8 cellular contexts compared by ENCODE assay signal in the genomic region with DNA sequence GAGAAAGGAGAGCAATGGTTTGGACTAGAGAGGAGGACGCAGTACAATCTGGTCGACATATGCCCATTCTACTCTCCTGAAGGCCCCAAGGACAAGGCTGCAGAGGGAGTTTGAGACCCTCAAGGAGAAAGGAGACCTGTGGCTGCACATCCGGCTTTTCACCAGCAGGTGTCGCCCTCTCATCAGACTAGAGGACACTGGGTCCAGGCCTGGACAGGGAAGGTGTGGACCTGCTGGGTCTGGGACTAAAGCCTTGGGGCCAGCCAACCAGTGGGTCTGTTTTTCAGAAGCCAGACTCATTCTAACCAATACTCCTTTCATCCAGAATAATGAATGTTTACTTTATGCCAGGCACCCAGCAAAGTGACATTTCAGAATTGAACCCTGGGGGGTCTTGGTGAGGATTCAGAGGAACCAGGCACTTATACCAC. TPM values are rescaled to one million over a fixed set of nuclear protein-coding genes. Genes with fewer than 3 reads are reported as not detected.
DNase-seq lines count a peak whose midpoint lies in the region; ATAC-seq, FAIRE-seq and TF ChIP-seq lines count a peak whose summit lies in the region.

No MANE protein-coding gene starts in this region.

- peak; percentile 88 for TF ChIP-seq RAD21 in HepG2 (CRISPR knock-in tag; IDR thresholded peaks at IDR 0.05)

- no peak overlapping the region for H3K4me2 ChIP-seq in HepG2 (ENCODE audit: low read depth, low read length)

- intact Hi-C loops in activated CD4-positive, alpha-beta T cell treated with anti-CD3 and anti-CD28 coated beads for 36 hours (cut with DNase I, micrococcal nuclease) = loop anchor here (1.0 to 5.0 kb wide), 6 partner anchors 24 to 192 kb away; partner anchors contain the start of gene FAM131C (in 1 of the 2)
- intact Hi-C loops in HepG2 (cut with micrococcal nuclease; ENCODE audit: unreplicated experiment) = loop anchor here (1.0 to 2.0 kb wide), 2 partner anchors 24 to 47 kb away; no protein-coding TSS in a partner anchor

- peaks cover 0 to 7% of the 10 kb centered on the region in 2 experiments; a peak in 1 of 5 replicates for H3K27me3 ChIP-seq in HepG2 (ENCODE audit: control insufficient read depth in 1 of 2, insufficient read depth in 2 of 2, low read length in 2 of 2)

- DNase-seq in ACHN (peak; percentile 71), GM18507 (ENCODE audit: extremely low spot score, insufficient read length, low read depth) (no peak), NCI-H2227 (lab: John Stamatoyannopoulos, UW; ENCODE audit: unreplicated experiment) (peak; percentile 92), cerebellar nuclear complex (lab: John Stamatoyannopoulos, UW) (peak; percentile 28 to 80), HepG2 (ENCODE audit: low spot score) (peak; percentile 63)
- peak; percentile 86 for DNase-seq in activated CD4-positive, alpha-beta T cell treated with anti-CD3 and anti-CD28 coated beads for 36 hours
- DNase-seq in stimulated activated CD4-positive, alpha-beta T cell treated with anti-CD3 and anti-CD28 coated beads, Interleukin-4, amount 100 ng/mL, for 48 hours (ENCODE audit: low read depth in 2 of 2) = peak; percentile 60 to 80

- peaks cover 0 to 18% of the 10 kb centered on the region in 2 experiments for H3K36me3 ChIP-seq in HepG2 (replicated peaks in 1 of 2; ENCODE audit: control insufficient read depth in 1 of 2, insufficient read depth in 2 of 2, low read length in 2 of 2)

- no peak overlapping the region for H3K9ac ChIP-seq in HepG2 (ENCODE audit: insufficient read depth, low read depth, low read length)

- H3K36me3 Mint-ChIP-seq in activated CD4-positive, alpha-beta T cell treated with anti-CD3 and anti-CD28 coated beads for 36 hours (ENCODE audit: low read depth) = no peaks in the 10 kb centered on the region

- H3K9me3 Mint-ChIP-seq in activated CD4-positive, alpha-beta T cell treated with anti-CD3 and anti-CD28 coated beads for 36 hours (ENCODE audit: low read depth) = no peaks in the 10 kb centered on the region

- TF ChIP-seq EP300 in HepG2 (IDR thresholded peaks at IDR 0.05; ENCODE audit: low read depth in 2 of 2, low read length in 2 of 2) = no peak
- no peak for TF ChIP-seq EP300 in HepG2 (CRISPR knock-in tag; IDR thresholded peaks at IDR 0.05; ENCODE audit: borderline replicate concordance)

- no peaks in the 10 kb centered on the region for H3K9me3 ChIP-seq in HepG2 (ENCODE audit: low read length)

- no peaks in the 10 kb centered on the region for H3K27me3 Mint-ChIP-seq in activated CD4-positive, alpha-beta T cell treated with anti-CD3 and anti-CD28 coated beads for 36 hours

- POLR2A ChIA-PET in activated CD4-positive, alpha-beta T cell treated with anti-CD3 and anti-CD28 coated beads for 36 hours (lab: Charles Lee) = no interaction called here
- POLR2A ChIA-PET in HepG2 (lab: Yijun Ruan, JAX) = no interaction called here

- H3K4me3 Mint-ChIP-seq in activated CD4-positive, alpha-beta T cell treated with anti-CD3 and anti-CD28 coated beads for 36 hours = no peak overlapping the region

- in situ Hi-C loops in ACHN (cut with HindIII; ENCODE audit: low pct_ligation_motif_present, low pct_unique_long_range_greater_than_20kb, low sequenced_read_pairs) = no loop called here
- in situ Hi-C loops in HepG2 (cut with HindIII; ENCODE audit: extremely low pct_ligation_motif_present, low pct_unique_long_range_greater_than_20kb) = no loop called here

- no peak overlapping the region for H3K27ac Mint-ChIP-seq in activated CD4-positive, alpha-beta T cell treated with anti-CD3 and anti-CD28 coated beads for 36 hours

- peaks cover 66% of the 10 kb centered on the region for H3K4me1 ChIP-seq in HepG2 (ENCODE audit: insufficient read depth, low read length)

- no peak overlapping the region for H2AFZ ChIP-seq in HepG2 (ENCODE audit: low read length)

- CTCF ChIA-PET in activated CD4-positive, alpha-beta T cell treated with anti-CD3 and anti-CD28 coated beads for 36 hours (lab: Charles Lee) = interaction anchor here (0.6 to 3.6 kb wide), 13 partner anchors 9 to 218 kb away, joined by 3 to 17 read pairs (median 4); partner anchors contain the start of genes FAM131C and HSPB7
- CTCF ChIA-PET in HepG2 (lab: Yijun Ruan, JAX; ENCODE audit: low intra/inter-chr PET ratio, low total read pairs) = interaction anchor here (1.3 to 2.7 kb wide), 3 partner anchors 23 to 47 kb away, joined by 4 to 35 read pairs (median 16); no protein-coding TSS in a partner anchor

- H3K27ac ChIP-seq in HepG2 (ENCODE audit: extremely low read length, insufficient read depth, low read length) = no peak overlapping the region

- WGBS in HepG2 (ENCODE audit: low lambda C conversion rate) = no CpG with 5 or more reads among the region's 4 CpGs

- H3K4me1 Mint-ChIP-seq in activated CD4-positive, alpha-beta T cell treated with anti-CD3 and anti-CD28 coated beads for 36 hours = peaks cover 10% of the 10 kb centered on the region

- TF ChIP-seq POLR2A in HepG2 (IDR thresholded peaks at IDR 0.05; ENCODE audit: insufficient read depth in 1 of 2, low read depth in 2 of 2, low read length in 2 of 2) = no peak

- peak; percentile 88 for FAIRE-seq in GM18507 (lab: Jason Lieb, UNC)
- FAIRE-seq in HepG2 (lab: Jason Lieb, UNC) = no peak

- TF ChIP-seq CTCF in HepG2 (CRISPR knock-in tag; IDR thresholded peaks at IDR 0.05) = peak; percentile 97

- no peak overlapping the region for H3K4me3 ChIP-seq in HepG2 (replicated peaks in 1 of 3; ENCODE audit: insufficient read depth in 1 of 3, low read depth in 2 of 3, low read length in 3 of 3)

- peaks cover 20% of the 10 kb centered on the region; the same call in 1 of the 2 replicates for H4K20me1 ChIP-seq in HepG2 (ENCODE audit: insufficient read depth, low read length)

- ATAC-seq in activated CD4-positive, alpha-beta T cell treated with anti-CD3 and anti-CD28 coated beads for 36 hours = peak; percentile 35
- ATAC-seq in HepG2 (peak; percentile 59), HG03280 (IDR thresholded peaks at IDR 0.05; ENCODE audit: unreplicated experiment) (no peak)

- no TSS peak for BruUV-seq in HepG2 (replicated peaks; lab: Mats Ljungman, UMichigan)

- H3K79me2 ChIP-seq in HepG2 (ENCODE audit: insufficient read depth, low read length) = peaks cover 10% of the 10 kb centered on the region

RNA-seq across cellular contexts. Expression of gene SRARP, which starts 5.0 kb away (rescaled TPM):
- total RNA-seq in activated CD4-positive, alpha-beta T cell treated with anti-CD3 and anti-CD28 coated beads for 36 hours = not detected
- total RNA-seq in HepG2 (2016; rRNA removed; fragmentation: Illumina TruSeq; extraction: Trizol) = 3.5 and 4.0 TPM in 2 replicates
- total RNA-seq in HepG2 (2016; cell fraction: cytosol; rRNA removed; fragmentation: Illumina TruSeq; extraction: Trizol; ENCODE audit: low read depth) = 1.8 and 2.0 TPM in 2 replicates
- total RNA-seq in HepG2 (2016; cell fraction: insoluble cytoplasmic fraction; rRNA removed; fragmentation: Illumina TruSeq; extraction: Trizol) = 3.9 and 4.6 TPM in 2 replicates
- 2.3 and 2.5 TPM in 2 replicates for total RNA-seq in HepG2 (2016; cell fraction: membrane; rRNA removed; fragmentation: Illumina TruSeq; extraction: Trizol)
- total RNA-seq in HepG2 (2016; cell fraction: nucleus; rRNA removed; fragmentation: Illumina TruSeq; extraction: Trizol) = 2.1 and 2.3 TPM in 2 replicates
- 10.5 and 12.8 TPM in 2 replicates for polyA plus RNA-seq in HepG2 (2011; rRNA removed)
- polyA plus RNA-seq in HepG2 (2011; cell fraction: cytosol; rRNA removed) = 6.1 and 9.4 TPM in 2 replicates
- polyA plus RNA-seq in HepG2 (2011; cell fraction: nucleus; rRNA removed) = 6.1 and 6.7 TPM in 2 replicates
- polyA plus RNA-seq in HepG2 (2012) = 5.5 and 6.6 TPM in 2 replicates
- 1.3 and 1.6 TPM in 2 replicates for polyA plus RNA-seq in HepG2 (2016; cell fraction: cytosol; fragmentation: Illumina TruSeq; extraction: Trizol; ENCODE audit: low read depth)
- 4.9 and 5.4 TPM in 2 replicates for polyA plus RNA-seq in HepG2 (2016; cell fraction: insoluble cytoplasmic fraction; fragmentation: Illumina TruSeq; extraction: Trizol; ENCODE audit: low read depth)
- polyA plus RNA-seq in HepG2 (2016; cell fraction: membrane; fragmentation: Illumina TruSeq; extraction: Trizol; ENCODE audit: low read depth) = 1.8 TPM in 2 replicates
- 2.9 and 3.2 TPM in 2 replicates for polyA plus RNA-seq in HepG2 (2016; cell fraction: nucleus; fragmentation: Illumina TruSeq; extraction: Trizol; ENCODE audit: insufficient read depth, low read depth)
- 14.4 TPM in 1 of 2 replicates, not detected in the other for polyA minus RNA-seq in HepG2 (2011; rRNA and poly(A)+ RNA removed; ENCODE audit: low replicate concordance)
- polyA minus RNA-seq in HepG2 (2011; cell fraction: cytosol; rRNA and poly(A)+ RNA removed) = 4.5 and 6.6 TPM in 2 replicates
- 11.3 and 12.3 TPM in 2 replicates for polyA minus RNA-seq in HepG2 (2011; cell fraction: nucleus; rRNA and poly(A)+ RNA removed)

RNA-seq across cellular contexts. Expression of gene HSPB7, which starts 8.8 kb away (rescaled TPM):
- total RNA-seq in activated CD4-positive, alpha-beta T cell treated with anti-CD3 and anti-CD28 coated beads for 36 hours = not detected
- not detected in 2 replicates for total RNA-seq in HepG2 (2016; rRNA removed; fragmentation: Illumina TruSeq; extraction: Trizol)
- total RNA-seq in HepG2 (2016; cell fraction: cytosol; rRNA removed; fragmentation: Illumina TruSeq; extraction: Trizol; ENCODE audit: low read depth) = not detected in 2 replicates
- not detected in 2 replicates for total RNA-seq in HepG2 (2016; cell fraction: insoluble cytoplasmic fraction; rRNA removed; fragmentation: Illumina TruSeq; extraction: Trizol)
- not detected in 2 replicates for total RNA-seq in HepG2 (2016; cell fraction: membrane; rRNA removed; fragmentation: Illumina TruSeq; extraction: Trizol)
- total RNA-seq in HepG2 (2016; cell fraction: nucleus; rRNA removed; fragmentation: Illumina TruSeq; extraction: Trizol) = not detected in 2 replicates
- polyA plus RNA-seq in HepG2 (2011; rRNA removed) = 0.10 and 0.20 TPM in 2 replicates
- polyA plus RNA-seq in HepG2 (2011; cell fraction: cytosol; rRNA removed) = 0.05 and 0.16 TPM in 2 replicates
- polyA plus RNA-seq in HepG2 (2011; cell fraction: nucleus; rRNA removed) = 0.31 and 0.32 TPM in 2 replicates
- polyA plus RNA-seq in HepG2 (2012) = 0.20 TPM in 2 replicates
- polyA plus RNA-seq in HepG2 (2016; cell fraction: cytosol; fragmentation: Illumina TruSeq; extraction: Trizol; ENCODE audit: low read depth) = not detected in 2 replicates
- not detected in 2 replicates for polyA plus RNA-seq in HepG2 (2016; cell fraction: insoluble cytoplasmic fraction; fragmentation: Illumina TruSeq; extraction: Trizol; ENCODE audit: low read depth)
- not detected in 2 replicates for polyA plus RNA-seq in HepG2 (2016; cell fraction: membrane; fragmentation: Illumina TruSeq; extraction: Trizol; ENCODE audit: low read depth)
- not detected in 2 replicates for polyA plus RNA-seq in HepG2 (2016; cell fraction: nucleus; fragmentation: Illumina TruSeq; extraction: Trizol; ENCODE audit: insufficient read depth, low read depth)
- 0.47 TPM in 1 of 2 replicates, not detected in the other for polyA minus RNA-seq in HepG2 (2011; rRNA and poly(A)+ RNA removed; ENCODE audit: low replicate concordance)
- not detected in 2 replicates for polyA minus RNA-seq in HepG2 (2011; cell fraction: cytosol; rRNA and poly(A)+ RNA removed)
- polyA minus RNA-seq in HepG2 (2011; cell fraction: nucleus; rRNA and poly(A)+ RNA removed) = 0.50 TPM in 1 of 2 replicates, not detected in the other

RNA-seq across cellular contexts. Expression of gene CLCNKA, which starts 12.8 kb away (rescaled TPM):
- total RNA-seq in activated CD4-positive, alpha-beta T cell treated with anti-CD3 and anti-CD28 coated beads for 36 hours = not detected
- total RNA-seq in HepG2 (2016; rRNA removed; fragmentation: Illumina TruSeq; extraction: Trizol) = not detected in 2 replicates
- total RNA-seq in HepG2 (2016; cell fraction: cytosol; rRNA removed; fragmentation: Illumina TruSeq; extraction: Trizol; ENCODE audit: low read depth) = not detected in 2 replicates
- not detected in 2 replicates for total RNA-seq in HepG2 (2016; cell fraction: insoluble cytoplasmic fraction; rRNA removed; fragmentation: Illumina TruSeq; extraction: Trizol)
- total RNA-seq in HepG2 (2016; cell fraction: membrane; rRNA removed; fragmentation: Illumina TruSeq; extraction: Trizol) = not detected in 2 replicates
- not detected in 2 replicates for total RNA-seq in HepG2 (2016; cell fraction: nucleus; rRNA removed; fragmentation: Illumina TruSeq; extraction: Trizol)
- 0.03 and 0.07 TPM in 2 replicates for polyA plus RNA-seq in HepG2 (2011; rRNA removed)
- polyA plus RNA-seq in HepG2 (2011; cell fraction: cytosol; rRNA removed) = not detected in 2 replicates
- 0.47 and 1.8 TPM in 2 replicates for polyA plus RNA-seq in HepG2 (2011; cell fraction: nucleus; rRNA removed)
- polyA plus RNA-seq in HepG2 (2012) = 0.25 TPM in 1 of 2 replicates, not detected in the other
- polyA plus RNA-seq in HepG2 (2016; cell fraction: cytosol; fragmentation: Illumina TruSeq; extraction: Trizol; ENCODE audit: low read depth) = not detected in 2 replicates
- polyA plus RNA-seq in HepG2 (2016; cell fraction: insoluble cytoplasmic fraction; fragmentation: Illumina TruSeq; extraction: Trizol; ENCODE audit: low read depth) = not detected in 2 replicates
- polyA plus RNA-seq in HepG2 (2016; cell fraction: membrane; fragmentation: Illumina TruSeq; extraction: Trizol; ENCODE audit: low read depth) = not detected in 2 replicates
- polyA plus RNA-seq in HepG2 (2016; cell fraction: nucleus; fragmentation: Illumina TruSeq; extraction: Trizol; ENCODE audit: insufficient read depth, low read depth) = not detected in 2 replicates
- 0.88 TPM in 1 of 2 replicates, not detected in the other for polyA minus RNA-seq in HepG2 (2011; rRNA and poly(A)+ RNA removed; ENCODE audit: low replicate concordance)
- polyA minus RNA-seq in HepG2 (2011; cell fraction: cytosol; rRNA and poly(A)+ RNA removed) = not detected in 2 replicates
- polyA minus RNA-seq in HepG2 (2011; cell fraction: nucleus; rRNA and poly(A)+ RNA removed) = 0.75 and 2.3 TPM in 2 replicates

RNA-seq across cellular contexts. Expression of gene ZBTB17, which starts 33.1 kb away (rescaled TPM):
- 10 to 100 TPM; 47.7 to 48.3 TPM for total RNA-seq in activated CD4-positive, alpha-beta T cell treated with anti-CD3 and anti-CD28 coated beads for 36 hours
- total RNA-seq in HepG2 (2016; rRNA removed; fragmentation: Illumina TruSeq; extraction: Trizol) = 10.1 and 16.7 TPM in 2 replicates
- 7.6 and 9.2 TPM in 2 replicates for total RNA-seq in HepG2 (2016; cell fraction: cytosol; rRNA removed; fragmentation: Illumina TruSeq; extraction: Trizol; ENCODE audit: low read depth)
- 11.2 and 19.1 TPM in 2 replicates for total RNA-seq in HepG2 (2016; cell fraction: insoluble cytoplasmic fraction; rRNA removed; fragmentation: Illumina TruSeq; extraction: Trizol)
- total RNA-seq in HepG2 (2016; cell fraction: membrane; rRNA removed; fragmentation: Illumina TruSeq; extraction: Trizol) = 9.9 and 11.1 TPM in 2 replicates
- total RNA-seq in HepG2 (2016; cell fraction: nucleus; rRNA removed; fragmentation: Illumina TruSeq; extraction: Trizol) = 17.0 and 18.5 TPM in 2 replicates
- polyA plus RNA-seq in HepG2 (2011; rRNA removed) = 17.0 and 21.0 TPM in 2 replicates
- 10.1 and 18.8 TPM in 2 replicates for polyA plus RNA-seq in HepG2 (2011; cell fraction: cytosol; rRNA removed)
- polyA plus RNA-seq in HepG2 (2011; cell fraction: nucleus; rRNA removed) = 96.3 and 129 TPM in 2 replicates
- 7.7 and 12.7 TPM in 2 replicates for polyA plus RNA-seq in HepG2 (2012)
- 3.5 and 3.6 TPM in 2 replicates for polyA plus RNA-seq in HepG2 (2016; cell fraction: cytosol; fragmentation: Illumina TruSeq; extraction: Trizol; ENCODE audit: low read depth)
- 11.1 and 12.0 TPM in 2 replicates for polyA plus RNA-seq in HepG2 (2016; cell fraction: insoluble cytoplasmic fraction; fragmentation: Illumina TruSeq; extraction: Trizol; ENCODE audit: low read depth)
- 6.7 and 7.4 TPM in 2 replicates for polyA plus RNA-seq in HepG2 (2016; cell fraction: membrane; fragmentation: Illumina TruSeq; extraction: Trizol; ENCODE audit: low read depth)
- 36.9 and 37.2 TPM in 2 replicates for polyA plus RNA-seq in HepG2 (2016; cell fraction: nucleus; fragmentation: Illumina TruSeq; extraction: Trizol; ENCODE audit: insufficient read depth, low read depth)
- polyA minus RNA-seq in HepG2 (2011; rRNA and poly(A)+ RNA removed; ENCODE audit: low replicate concordance) = 46.0 and 46.5 TPM in 2 replicates
- 6.1 and 9.8 TPM in 2 replicates for polyA minus RNA-seq in HepG2 (2011; cell fraction: cytosol; rRNA and poly(A)+ RNA removed)
- 14.4 and 22.9 TPM in 2 replicates for polyA minus RNA-seq in HepG2 (2011; cell fraction: nucleus; rRNA and poly(A)+ RNA removed)

RNA-seq across cellular contexts. Expression of gene CLCNKB, which starts 34.5 kb away (rescaled TPM):
- not detected for total RNA-seq in activated CD4-positive, alpha-beta T cell treated with anti-CD3 and anti-CD28 coated beads for 36 hours
- total RNA-seq in HepG2 (2016; rRNA removed; fragmentation: Illumina TruSeq; extraction: Trizol) = not detected in 2 replicates
- not detected in 2 replicates for total RNA-seq in HepG2 (2016; cell fraction: cytosol; rRNA removed; fragmentation: Illumina TruSeq; extraction: Trizol; ENCODE audit: low read depth)
- not detected in 2 replicates for total RNA-seq in HepG2 (2016; cell fraction: insoluble cytoplasmic fraction; rRNA removed; fragmentation: Illumina TruSeq; extraction: Trizol)
- total RNA-seq in HepG2 (2016; cell fraction: membrane; rRNA removed; fragmentation: Illumina TruSeq; extraction: Trizol) = not detected in 2 replicates
- not detected in 2 replicates for total RNA-seq in HepG2 (2016; cell fraction: nucleus; rRNA removed; fragmentation: Illumina TruSeq; extraction: Trizol)
- 0.04 TPM in 1 of 2 replicates, not detected in the other for polyA plus RNA-seq in HepG2 (2011; rRNA removed)
- polyA plus RNA-seq in HepG2 (2011; cell fraction: cytosol; rRNA removed) = not detected in 2 replicates
- polyA plus RNA-seq in HepG2 (2011; cell fraction: nucleus; rRNA removed) = 0.09 and 0.13 TPM in 2 replicates
- 0.08 TPM in 1 of 2 replicates, not detected in the other for polyA plus RNA-seq in HepG2 (2012)
- not detected in 2 replicates for polyA plus RNA-seq in HepG2 (2016; cell fraction: cytosol; fragmentation: Illumina TruSeq; extraction: Trizol; ENCODE audit: low read depth)
- not detected in 2 replicates for polyA plus RNA-seq in HepG2 (2016; cell fraction: insoluble cytoplasmic fraction; fragmentation: Illumina TruSeq; extraction: Trizol; ENCODE audit: low read depth)
- not detected in 2 replicates for polyA plus RNA-seq in HepG2 (2016; cell fraction: membrane; fragmentation: Illumina TruSeq; extraction: Trizol; ENCODE audit: low read depth)
- polyA plus RNA-seq in HepG2 (2016; cell fraction: nucleus; fragmentation: Illumina TruSeq; extraction: Trizol; ENCODE audit: insufficient read depth, low read depth) = not detected in 2 replicates
- polyA minus RNA-seq in HepG2 (2011; rRNA and poly(A)+ RNA removed; ENCODE audit: low replicate concordance) = not detected in 2 replicates
- polyA minus RNA-seq in HepG2 (2011; cell fraction: cytosol; rRNA and poly(A)+ RNA removed) = not detected in 2 replicates
- not detected in 2 replicates for polyA minus RNA-seq in HepG2 (2011; cell fraction: nucleus; rRNA and poly(A)+ RNA removed)
